8 cellular contexts compared by ENCODE assay signal in genomic region chr1:9490605-9491339, GRCh38. TPM values are rescaled to one million over a fixed set of nuclear protein-coding genes. Genes with fewer than 3 reads are reported as not detected.
DNase-seq lines count a peak whose midpoint lies in the region; ATAC-seq, FAIRE-seq and TF ChIP-seq lines count a peak whose summit lies in the region.

No MANE protein-coding gene starts in this region.

- H3K4me1 Mint-ChIP-seq in chondrocyte (ENCODE audit: low read depth), result peaks cover 28% of the 10 kb centered on the region

- no peak overlapping the region for H3K4me3 Mint-ChIP-seq in chondrocyte (ENCODE audit: unreplicated experiment)

- intact Hi-C loops in left colon (cut with DNase I, micrococcal nuclease), result loop anchor here in 1 of 2 donors (5.0 to 10.0 kb wide), 2 partner anchors 82 to 206 kb away; no protein-coding TSS in a partner anchor

- peak; percentile 86 for DNase-seq in AG08395 (ENCODE audit: low spot score)
- DNase-seq in GM19239 (ENCODE audit: insufficient read length, low spot score), result peak; percentile 81
- peak; percentile 80 for DNase-seq in NCI-H460 (ENCODE audit: extremely low read depth, low read depth)
- DNase-seq in activated CD4-positive, alpha-beta T cell treated with anti-CD3 and anti-CD28 coated beads for 48 hours, result peak; percentile 90
- no peak for DNase-seq in chondrocyte (ENCODE audit: low spot score)
- peak; percentile 78 to 95 for DNase-seq in left colon
- DNase-seq in stimulated activated CD4-positive, alpha-beta T cell treated with anti-CD3 and anti-CD28 coated beads, Interleukin-2, amount 100 ng/mL, for 4 hours (ENCODE audit: low read depth), result peak; percentile 66

- H3K27me3 Mint-ChIP-seq in chondrocyte (ENCODE audit: low read depth), result no peaks in the 10 kb centered on the region

- H3K36me3 Mint-ChIP-seq in chondrocyte (ENCODE audit: low read depth), result no peaks in the 10 kb centered on the region

- peak; percentile 95 for FAIRE-seq in GM19239 (lab: Jason Lieb, UNC)

- peak; percentile 95 for TF ChIP-seq CTCF in chondrocyte (IDR thresholded peaks at IDR 0.05)

- H3K27ac Mint-ChIP-seq in chondrocyte (ENCODE audit: unreplicated experiment), result peak overlapping the region; percentile 36

- H3K9me3 Mint-ChIP-seq in chondrocyte (ENCODE audit: low read depth), result no peaks in the 10 kb centered on the region

- peak; percentile 96 for ATAC-seq in left colon
- no peak for ATAC-seq in GM18858 (IDR thresholded peaks at IDR 0.05; ENCODE audit: unreplicated experiment)

RNA-seq across cellular contexts. Expression of gene SLC25A33, which starts 48.5 kb away (rescaled TPM):
- 7.7 and 8.0 TPM in 2 replicates for total RNA-seq in NCI-H460 (2014; rRNA removed; shearing (Covaris generic))
- 6.7 and 13.7 TPM in 2 replicates for polyA plus RNA-seq in NCI-H460 (2014; cell fraction: nucleus; rRNA removed)
- total RNA-seq in chondrocyte (5.9 to 6.8 TPM (median 6.6 TPM) in 3 replicates), left colon (1 to 10 TPM; 5.6 TPM)
